In genomic region chr3:115099115-115099884, GRCh38 we compare ENCODE assay signal across 9 cellular contexts. TPM values are rescaled to one million over a fixed set of nuclear protein-coding genes. Genes with fewer than 3 reads are reported as not detected.
DNase-seq lines count a peak whose midpoint lies in the region; ATAC-seq and TF ChIP-seq lines count a peak whose summit lies in the region.
"Had no signal": no experiment of that assay in that cellular context is flagged by ENCODE, and none has a peak within 500 bp of the region (broad histone marks: within the 10 kb centered on the region; RNA-seq: fewer than 3 reads in every experiment).

No MANE protein-coding gene starts in this region.

- H3K36me3 ChIP-seq in CD4-positive, alpha-beta memory T cell (ENCODE audit: insufficient read depth, low read length), result no peaks in the 10 kb centered on the region
- no peaks in the 10 kb centered on the region for H3K36me3 ChIP-seq in OCI-LY3 (replicated peaks; ENCODE audit: low read depth, low read length)
- peaks cover 0 to 3% (median 0%) of the 10 kb centered on the region in 4 donors for H3K36me3 ChIP-seq in esophagus muscularis mucosa
- H3K36me3 ChIP-seq in parathyroid adenoma (ENCODE audit: control insufficient read depth, insufficient read depth, low read length), result no peaks in the 10 kb centered on the region

- no peak overlapping the region for H3K4me3 ChIP-seq in CD4-positive, alpha-beta memory T cell (ENCODE audit: low read length in 2 of 2)
- H3K4me3 ChIP-seq in OCI-LY3 (ENCODE audit: low read length) (no peak overlapping the region; the same call in 1 of the 2 replicates), esophagus muscularis mucosa (peak overlapping the region; percentile 42 to 46 (median 46)), parathyroid adenoma (ENCODE audit: low read depth, low read length) (no peak overlapping the region)

- 26% methylated on average over 3 of the region's 3 CpGs for WGBS in esophagus muscularis mucosa

- no peak overlapping the region for H2AFZ ChIP-seq in OCI-LY3 (ENCODE audit: low read depth, low read length)
- no peak overlapping the region for H2AFZ ChIP-seq in parathyroid adenoma

- H3K27ac Mint-ChIP-seq in CD4-positive, alpha-beta memory T cell, result peak overlapping the region; percentile 48 to 95 (median 86)

- peaks cover 9 to 13% of the 10 kb centered on the region in 2 donors for H3K36me3 Mint-ChIP-seq in CD4-positive, alpha-beta memory T cell

- no peak for DNase-seq in CD4-positive, alpha-beta memory T cell
- no peak for DNase-seq in esophagus muscularis mucosa (ENCODE audit: extremely low spot score)
- no peak for DNase-seq in DMS114 treated with DMSO at 0.1 percent for 48 hours (lab: John Stamatoyannopoulos, UW; ENCODE audit: unreplicated experiment)

- H3K79me2 ChIP-seq in OCI-LY3 (ENCODE audit: low read length) (no peaks in the 10 kb centered on the region), parathyroid adenoma (peaks cover under 1% of the 10 kb centered on the region)

- H4K20me1 ChIP-seq in OCI-LY3 (ENCODE audit: insufficient read depth, low read length), result no peaks in the 10 kb centered on the region

- H3K9me3 Mint-ChIP-seq in CD4-positive, alpha-beta memory T cell, result peaks cover 0 to 5% (median 3%) of the 10 kb centered on the region in 8 donors

- POLR2A ChIA-PET in CD4-positive, alpha-beta memory T cell (lab: Charles Lee; ENCODE audit: partially characterized antibody), result interaction anchor here (0.6 to 4.1 kb wide), 4 partner anchors 47 to 1352 kb away, joined by 3 to 92 read pairs (median 18); partner anchors contain the start of genes ATP6V1A and ZBTB20

- TF ChIP-seq CTCF in OCI-LY3 (IDR thresholded peaks at IDR 0.05; ENCODE audit: low read depth, low read length) (no peak), esophagus muscularis mucosa (IDR thresholded peaks at IDR 0.05) (no peak), parathyroid adenoma (IDR thresholded peaks at IDR 0.05) (no peak)

- peak overlapping the region; percentile 80 to 93 (median 88) for H3K4me3 Mint-ChIP-seq in CD4-positive, alpha-beta memory T cell

- H3K9me3 ChIP-seq in CD4-positive, alpha-beta memory T cell (ENCODE audit: control insufficient read depth in 1 of 2, low read length in 2 of 2), result no peaks in the 10 kb centered on the region
- H3K9me3 ChIP-seq in OCI-LY3 (ENCODE audit: insufficient read depth, low read length) (no peaks in the 10 kb centered on the region), esophagus muscularis mucosa (no peaks in the 10 kb centered on the region), parathyroid adenoma (ENCODE audit: control insufficient read depth, low read length) (no peaks in the 10 kb centered on the region)

- H3K27me3 ChIP-seq in CD4-positive, alpha-beta memory T cell (ENCODE audit: insufficient read depth, low read length), result no peaks in the 10 kb centered on the region
- H3K27me3 ChIP-seq in OCI-LY3 (ENCODE audit: low read depth, low read length) (no peaks in the 10 kb centered on the region), esophagus muscularis mucosa (no peaks in the 10 kb centered on the region), parathyroid adenoma (ENCODE audit: control insufficient read depth, insufficient read depth, low read length) (no peaks in the 10 kb centered on the region)

- H3K4me1 Mint-ChIP-seq in CD4-positive, alpha-beta memory T cell, result peaks cover 29 to 36% (median 32%) of the 10 kb centered on the region in 4 donors

- TF ChIP-seq POLR2A in esophagus muscularis mucosa (IDR thresholded peaks at IDR 0.05; ENCODE audit: low read depth), result no peak

- H3K9ac ChIP-seq in OCI-LY3 (ENCODE audit: low read length), result no peak overlapping the region
- no peak overlapping the region for H3K9ac ChIP-seq in parathyroid adenoma
- H3K9ac ChIP-seq: KMS-11 had no signal

- intact Hi-C loops in CD4-positive, alpha-beta memory T cell (cut with micrococcal nuclease), result no loop called here
- intact Hi-C loops in esophagus muscularis mucosa (cut with DNase I), result loop anchor here (5.0 to 10.0 kb wide), 2 partner anchors 46 to 717 kb away; partner anchors contain the start of gene ZBTB20

- no peak for ATAC-seq in HG03439 (IDR thresholded peaks at IDR 0.05; ENCODE audit: unreplicated experiment)
- no peak for ATAC-seq in GM19324 (IDR thresholded peaks at IDR 0.05; ENCODE audit: low FRiP score, unreplicated experiment)
- no peak for ATAC-seq in HG02642 (IDR thresholded peaks at IDR 0.05; ENCODE audit: poor library complexity, unreplicated experiment)

- peak overlapping the region; percentile 72 for H3K4me2 ChIP-seq in OCI-LY3 (ENCODE audit: low read length)
- H3K4me2 ChIP-seq in parathyroid adenoma (ENCODE audit: low read length), result peak overlapping the region; percentile 48
- H3K4me2 ChIP-seq: KMS-11 had no signal

- peaks cover 32% of the 10 kb centered on the region for H3K4me1 ChIP-seq in CD4-positive, alpha-beta memory T cell (ENCODE audit: insufficient read depth, low read length)
- H3K4me1 ChIP-seq in OCI-LY3 (ENCODE audit: low read length), result peaks cover 12% of the 10 kb centered on the region
- peaks cover 26 to 50% (median 42%) of the 10 kb centered on the region in 4 donors for H3K4me1 ChIP-seq in esophagus muscularis mucosa
- peaks cover 2% of the 10 kb centered on the region for H3K4me1 ChIP-seq in parathyroid adenoma

- no peaks in the 10 kb centered on the region for H3K27me3 Mint-ChIP-seq in CD4-positive, alpha-beta memory T cell

- H3K27ac ChIP-seq in CD4-positive, alpha-beta memory T cell (ENCODE audit: low read depth, low read length), result no peak overlapping the region
- no peak overlapping the region for H3K27ac ChIP-seq in OCI-LY3 (ENCODE audit: low read length)
- peak overlapping the region; percentile 43 to 70 (median 67) for H3K27ac ChIP-seq in esophagus muscularis mucosa (replicated peaks in 1 of 4)
- H3K27ac ChIP-seq in parathyroid adenoma, result peak overlapping the region; percentile 30
- H3K27ac ChIP-seq: KMS-11 had no signal

- CTCF ChIA-PET in CD4-positive, alpha-beta memory T cell (lab: Charles Lee; ENCODE audit: partially characterized antibody), result interaction anchor here (1.2 to 3.2 kb wide), 4 partner anchors 8 to 74 kb away, joined by 3 to 17 read pairs (median 14); partner anchors contain the start of gene ZBTB20

- TF ChIP-seq EP300 in esophagus muscularis mucosa (IDR thresholded peaks at IDR 0.05), result no peak

RNA-seq across cellular contexts. Expression of gene ZBTB20, which starts 47.8 kb away (rescaled TPM):
- 10 to 100 TPM; 52.4 to 58.4 TPM for total RNA-seq in CD4-positive, alpha-beta memory T cell
- 10 to 100 TPM; 21.9 to 30.5 TPM for polyA plus RNA-seq in CD4-positive, alpha-beta memory T cell
- 100 to 1,000 TPM in 1 of 4 donors, 10 to 100 TPM in 3; 69.9 to 112 (median 80.8) TPM for total RNA-seq in esophagus muscularis mucosa

Comparison
In these comparisons a context has a peak if more than half of its experiments do, and no peak if none do; other contexts are left out.
1. H3K27ac ChIP-seq: peak in esophagus muscularis mucosa (4 of 4) and parathyroid adenoma (single experiment); none in CD4-positive, alpha-beta memory T cell (single experiment) and OCI-LY3 (single experiment).
2. H3K4me3 ChIP-seq: peak in esophagus muscularis mucosa (4 of 4); none in CD4-positive, alpha-beta memory T cell (0 of 2), OCI-LY3 (single experiment) and parathyroid adenoma (single experiment).